1 cellular context compared by ENCODE assay signal in genomic region chr9:10354591-10354990, GRCh38.
TF ChIP-seq lines count a peak whose summit lies in the region.

No MANE protein-coding gene starts in this region.

TF ChIP-seq in HepG2, 621 proteins besides CTCF, POLR2A, EP300 and RAD21 (continued from another document):
- TF ChIP-seq MNT (IDR thresholded peaks at IDR 0.05) = 0 out of 2 replicates have a peak, but pooled peaks have one; percentile 19
- TF ChIP-seq, protein P1, sequence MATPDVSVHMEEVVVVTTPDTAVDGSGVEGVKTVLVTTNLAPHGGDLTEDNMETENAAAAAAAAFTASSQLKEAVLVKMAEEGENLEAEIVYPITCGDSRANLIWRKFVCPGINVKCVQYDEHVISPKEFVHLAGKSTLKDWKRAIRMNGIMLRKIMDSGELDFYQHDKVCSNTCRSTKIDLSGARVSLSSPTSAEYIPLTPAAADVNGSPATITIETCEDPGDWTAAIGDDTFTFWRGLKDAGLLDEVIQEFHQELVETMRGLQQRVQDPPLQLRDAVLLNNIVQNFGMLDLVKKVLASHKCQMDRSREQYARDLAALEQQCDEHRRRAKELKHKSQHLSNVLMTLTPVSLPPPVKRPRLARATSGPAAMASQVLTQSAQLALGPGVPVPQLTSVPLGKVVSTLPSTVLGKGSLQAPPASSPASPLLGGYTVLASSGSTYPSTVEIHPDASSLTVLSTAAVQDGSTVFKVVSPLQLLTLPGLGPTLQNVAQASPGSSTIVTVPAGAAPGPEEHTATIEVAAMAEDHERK (CRISPR knock-in tag; IDR thresholded peaks at IDR 0.05; ENCODE audit: low read depth) = no peak
